Comparison of ENCODE assay signal across 1 cellular context in genomic region chr19:49875801-49876421, GRCh38.
TF ChIP-seq lines count a peak whose summit lies in the region.

No MANE protein-coding gene starts in this region.

TF ChIP-seq in HepG2, 621 proteins besides CTCF, POLR2A, EP300 and RAD21 (continued from another document and continues in another):
- TF ChIP-seq, protein P1, sequence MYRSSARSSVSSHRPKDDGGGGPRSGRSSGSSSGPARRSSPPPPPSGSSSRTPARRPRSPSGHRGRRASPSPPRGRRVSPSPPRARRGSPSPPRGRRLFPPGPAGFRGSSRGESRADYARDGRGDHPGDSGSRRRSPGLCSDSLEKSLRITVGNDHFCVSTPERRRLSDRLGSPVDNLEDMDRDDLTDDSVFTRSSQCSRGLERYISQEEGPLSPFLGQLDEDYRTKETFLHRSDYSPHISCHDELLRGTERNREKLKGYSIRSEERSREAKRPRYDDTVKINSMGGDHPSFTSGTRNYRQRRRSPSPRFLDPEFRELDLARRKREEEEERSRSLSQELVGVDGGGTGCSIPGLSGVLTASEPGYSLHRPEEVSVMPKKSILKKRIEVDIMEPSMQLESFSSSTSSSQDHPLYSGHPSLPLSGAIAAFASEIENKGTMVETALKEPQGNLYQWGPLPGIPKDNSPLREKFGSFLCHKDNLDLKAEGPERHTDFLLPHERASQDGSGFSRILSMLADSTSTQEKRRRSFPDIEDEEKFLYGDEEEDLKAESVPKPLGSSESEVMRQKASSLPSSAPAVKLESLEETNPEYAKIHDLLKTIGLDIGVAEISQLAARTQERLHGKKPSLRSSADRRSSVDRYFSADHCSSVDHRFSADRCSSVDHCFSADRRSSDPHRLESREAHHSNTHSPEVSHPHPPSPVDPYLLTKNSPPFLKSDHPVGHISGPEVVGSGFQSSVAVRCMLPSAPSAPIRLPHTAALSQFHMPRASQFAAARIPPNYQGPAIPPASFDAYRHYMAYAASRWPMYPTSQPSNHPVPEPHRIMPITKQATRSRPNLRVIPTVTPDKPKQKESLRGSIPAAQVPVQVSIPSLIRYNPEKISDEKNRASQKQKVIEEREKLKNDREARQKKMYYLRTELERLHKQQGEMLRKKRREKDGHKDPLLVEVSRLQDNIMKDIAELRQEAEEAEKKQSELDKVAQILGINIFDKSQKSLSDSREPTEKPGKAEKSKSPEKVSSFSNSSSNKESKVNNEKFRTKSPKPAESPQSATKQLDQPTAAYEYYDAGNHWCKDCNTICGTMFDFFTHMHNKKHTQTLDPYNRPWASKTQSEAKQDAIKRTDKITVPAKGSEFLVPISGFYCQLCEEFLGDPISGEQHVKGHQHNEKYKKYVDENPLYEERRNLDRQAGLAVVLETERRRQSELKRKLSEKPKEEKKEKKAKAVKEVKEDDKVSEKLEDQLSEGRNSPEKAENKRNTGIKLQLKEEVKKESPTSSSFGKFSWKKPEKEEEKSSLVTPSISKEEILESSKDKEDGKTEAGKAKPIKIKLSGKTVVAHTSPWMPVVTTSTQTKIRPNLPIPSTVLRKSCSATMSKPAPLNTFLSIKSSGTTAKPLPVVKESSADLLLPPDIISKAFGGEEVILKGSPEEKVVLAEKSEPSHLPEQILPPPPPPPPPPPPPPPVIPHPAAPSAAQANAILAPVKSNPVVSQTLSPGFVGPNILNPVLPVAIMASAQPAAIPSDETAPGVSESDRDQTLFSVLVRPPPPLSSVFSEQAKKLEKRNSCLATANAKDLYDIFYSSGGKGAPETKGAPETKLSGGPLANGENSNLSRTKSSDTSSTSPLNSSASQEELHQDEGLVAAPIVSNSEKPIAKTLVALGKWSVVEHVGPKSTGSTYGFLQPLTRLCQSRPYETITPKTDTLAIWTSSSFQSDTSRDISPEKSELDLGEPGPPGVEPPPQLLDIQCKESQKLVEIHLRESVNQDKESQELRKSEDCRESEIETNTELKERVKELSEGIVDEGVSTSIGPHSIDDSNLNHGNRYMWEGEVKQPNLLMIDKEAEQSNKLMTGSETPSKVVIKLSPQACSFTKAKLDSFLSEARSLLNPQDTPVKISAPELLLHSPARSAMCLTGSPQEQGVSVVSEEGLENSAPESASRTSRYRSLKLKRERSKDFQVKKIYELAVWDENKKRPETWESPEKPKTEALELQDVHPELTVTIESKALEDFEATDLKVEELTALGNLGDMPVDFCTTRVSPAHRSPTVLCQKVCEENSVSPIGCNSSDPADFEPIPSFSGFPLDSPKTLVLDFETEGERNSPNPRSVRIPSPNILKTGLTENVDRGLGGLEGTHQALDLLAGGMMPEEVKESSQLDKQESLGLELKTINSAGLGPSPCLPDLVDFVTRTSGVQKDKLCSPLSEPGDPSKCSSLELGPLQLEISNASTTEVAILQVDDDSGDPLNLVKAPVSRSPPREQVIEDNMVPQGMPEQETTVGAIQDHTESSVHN (CRISPR knock-in tag; IDR thresholded peaks at IDR 0.05), result 0 out of 2 replicates have a peak, but pooled peaks have one; percentile 30
- TF ChIP-seq ZKSCAN1 (IDR thresholded peaks at IDR 0.05; ENCODE audit: low read length) (no peak), RFX1 (IDR thresholded peaks at IDR 0.05) (no peak), ZBTB20 (CRISPR knock-in tag; IDR thresholded peaks at IDR 0.05; ENCODE audit: borderline replicate concordance, low read depth) (no peak), KMT2B (CRISPR knock-in tag; IDR thresholded peaks at IDR 0.05) (peak; percentile 35; the same call in 1 of the 2 replicates), POLR2G (IDR thresholded peaks at IDR 0.05; ENCODE audit: low read depth, low read length) (peak; percentile 56; the same call in 1 of the 2 replicates), ATF1 (CRISPR knock-in tag; IDR thresholded peaks at IDR 0.05) (no peak), ZNF350 (CRISPR knock-in tag; IDR thresholded peaks at IDR 0.05; ENCODE audit: borderline replicate concordance, low read depth) (no peak; the same call in 1 of the 2 replicates), ELF4 (CRISPR knock-in tag; IDR thresholded peaks at IDR 0.05; ENCODE audit: borderline replicate concordance) (no peak), ZNF564 (CRISPR knock-in tag; IDR thresholded peaks at IDR 0.05) (no peak), FOXC1 (CRISPR knock-in tag; IDR thresholded peaks at IDR 0.05; ENCODE audit: borderline replicate concordance) (no peak), ZNF468 (CRISPR knock-in tag; IDR thresholded peaks at IDR 0.05) (no peak), CAMTA2 (CRISPR knock-in tag; IDR thresholded peaks at IDR 0.05; ENCODE audit: borderline replicate concordance) (no peak), SP5 (CRISPR knock-in tag; IDR thresholded peaks at IDR 0.05; ENCODE audit: borderline replicate concordance, low read depth) (no peak), SOX5 (CRISPR knock-in tag; IDR thresholded peaks at IDR 0.05; ENCODE audit: borderline replicate concordance) (no peak; the same call in 1 of the 2 replicates), TFDP1 (CRISPR knock-in tag; IDR thresholded peaks at IDR 0.05; ENCODE audit: borderline replicate concordance) (no peak), SMARCC2 (IDR thresholded peaks at IDR 0.05) (no peak), POLR2AphosphoS2 (IDR thresholded peaks at IDR 0.05; ENCODE audit: low read depth, low read length) (no peak), ZNF234 (CRISPR knock-in tag; conservative IDR thresholded peaks at IDR 0.05) (no peak), ZSCAN20 (CRISPR knock-in tag; IDR thresholded peaks at IDR 0.05; ENCODE audit: borderline replicate concordance) (0 out of 2 replicates have a peak, but pooled peaks have one; percentile 52), TGIF2 (CRISPR knock-in tag; IDR thresholded peaks at IDR 0.05) (no peak), FOSL1 (CRISPR knock-in tag; IDR thresholded peaks at IDR 0.05; ENCODE audit: borderline replicate concordance) (no peak), CEBPZ (IDR thresholded peaks at IDR 0.05; ENCODE audit: low read length) (no peak), ZSCAN25 (CRISPR knock-in tag; IDR thresholded peaks at IDR 0.05) (no peak), TSC22D2 (CRISPR knock-in tag; IDR thresholded peaks at IDR 0.05; ENCODE audit: borderline replicate concordance) (no peak), AGO1 (IDR thresholded peaks at IDR 0.05; ENCODE audit: low read depth, low read length, poor library complexity, severe bottlenecking) (peak; percentile 58), CBX2 (IDR thresholded peaks at IDR 0.05; ENCODE audit: low read depth, low read length) (no peak), CBX2 (CRISPR knock-in tag; IDR thresholded peaks at IDR 0.05; ENCODE audit: low read depth) (no peak), REPIN1 (CRISPR knock-in tag; IDR thresholded peaks at IDR 0.05; ENCODE audit: borderline replicate concordance, low read depth) (no peak), ZNF841 (CRISPR knock-in tag; IDR thresholded peaks at IDR 0.05; ENCODE audit: borderline replicate concordance) (no peak), NR2F6 (IDR thresholded peaks at IDR 0.05) (no peak), NR2F6 (CRISPR knock-in tag; IDR thresholded peaks at IDR 0.05) (no peak), MAZ (IDR thresholded peaks at IDR 0.05; ENCODE audit: borderline replicate concordance, low read depth, low read length) (no peak), MAZ (CRISPR knock-in tag; IDR thresholded peaks at IDR 0.05; ENCODE audit: low read depth) (no peak), FOXK2 (IDR thresholded peaks at IDR 0.05) (no peak), NONO (IDR thresholded peaks at IDR 0.05) (no peak), NONO (CRISPR knock-in tag; conservative IDR thresholded peaks at IDR 0.05) (no peak), ZNF441 (CRISPR knock-in tag; IDR thresholded peaks at IDR 0.05; ENCODE audit: borderline replicate concordance) (0 out of 2 replicates have a peak, but pooled peaks have one; percentile 28), KMT2A (CRISPR knock-in tag; IDR thresholded peaks at IDR 0.05) (0 out of 2 replicates have a peak, but pooled peaks have one; percentile 37), HDAC1 (CRISPR knock-in tag; IDR thresholded peaks at IDR 0.05) (no peak), PHB2 (IDR thresholded peaks at IDR 0.05; ENCODE audit: partially characterized antibody) (no peak), ZBTB7B (CRISPR knock-in tag; IDR thresholded peaks at IDR 0.05) (peak; percentile 86), MAFF (IDR thresholded peaks at IDR 0.05; ENCODE audit: low read depth, low read length) (no peak), NR0B2 (CRISPR knock-in tag; IDR thresholded peaks at IDR 0.05) (no peak), SCMH1 (CRISPR knock-in tag; IDR thresholded peaks at IDR 0.05; ENCODE audit: borderline replicate concordance) (no peak), NR1H2 (CRISPR knock-in tag; IDR thresholded peaks at IDR 0.05; ENCODE audit: borderline replicate concordance, low read depth) (0 out of 2 replicates have a peak, but pooled peaks have one; percentile 36), DR1 (CRISPR knock-in tag; IDR thresholded peaks at IDR 0.05) (no peak), ZNF383 (CRISPR knock-in tag; IDR thresholded peaks at IDR 0.05; ENCODE audit: borderline replicate concordance) (no peak), RXRA (CRISPR knock-in tag; IDR thresholded peaks at IDR 0.05) (no peak), RXRB (CRISPR knock-in tag; IDR thresholded peaks at IDR 0.05; ENCODE audit: borderline replicate concordance) (no peak), HOXA9 (CRISPR knock-in tag; IDR thresholded peaks at IDR 0.05; ENCODE audit: borderline replicate concordance) (no peak), GABPB1 (CRISPR knock-in tag; IDR thresholded peaks at IDR 0.05) (peak; percentile 92; the same call in 1 of the 2 replicates)
- TF ChIP-seq, protein P2, sequence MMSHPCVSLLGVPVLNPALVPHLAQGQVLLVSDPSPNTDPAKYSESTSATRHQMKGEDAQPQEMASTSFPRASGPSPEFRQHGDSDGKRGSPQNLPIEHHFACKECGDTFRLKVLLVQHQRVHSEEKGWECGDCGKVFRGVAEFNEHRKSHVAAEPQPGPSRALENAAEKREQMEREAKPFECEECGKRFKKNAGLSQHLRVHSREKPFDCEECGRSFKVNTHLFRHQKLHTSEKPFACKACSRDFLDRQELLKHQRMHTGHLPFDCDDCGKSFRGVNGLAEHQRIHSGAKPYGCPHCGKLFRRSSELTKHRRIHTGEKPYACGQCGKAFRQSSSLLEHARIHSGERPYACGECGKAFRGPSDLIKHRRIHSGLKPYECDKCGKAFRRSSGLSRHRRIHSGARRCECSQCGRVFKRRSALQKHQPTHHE (CRISPR knock-in tag; IDR thresholded peaks at IDR 0.05; ENCODE audit: borderline replicate concordance), result no peak
- TF ChIP-seq, protein P3, sequence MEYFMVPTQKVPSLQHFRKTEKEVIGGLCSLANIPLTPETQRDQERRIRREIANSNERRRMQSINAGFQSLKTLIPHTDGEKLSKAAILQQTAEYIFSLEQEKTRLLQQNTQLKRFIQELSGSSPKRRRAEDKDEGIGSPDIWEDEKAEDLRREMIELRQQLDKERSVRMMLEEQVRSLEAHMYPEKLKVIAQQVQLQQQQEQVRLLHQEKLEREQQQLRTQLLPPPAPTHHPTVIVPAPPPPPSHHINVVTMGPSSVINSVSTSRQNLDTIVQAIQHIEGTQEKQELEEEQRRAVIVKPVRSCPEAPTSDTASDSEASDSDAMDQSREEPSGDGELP (IDR thresholded peaks at IDR 0.05; ENCODE audit: borderline replicate concordance, low read depth), result no peak
- TF ChIP-seq, protein P4, sequence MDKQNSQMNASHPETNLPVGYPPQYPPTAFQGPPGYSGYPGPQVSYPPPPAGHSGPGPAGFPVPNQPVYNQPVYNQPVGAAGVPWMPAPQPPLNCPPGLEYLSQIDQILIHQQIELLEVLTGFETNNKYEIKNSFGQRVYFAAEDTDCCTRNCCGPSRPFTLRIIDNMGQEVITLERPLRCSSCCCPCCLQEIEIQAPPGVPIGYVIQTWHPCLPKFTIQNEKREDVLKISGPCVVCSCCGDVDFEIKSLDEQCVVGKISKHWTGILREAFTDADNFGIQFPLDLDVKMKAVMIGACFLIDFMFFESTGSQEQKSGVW (CRISPR knock-in tag; IDR thresholded peaks at IDR 0.05; ENCODE audit: borderline replicate concordance), result no peak
- TF ChIP-seq, protein P5, sequence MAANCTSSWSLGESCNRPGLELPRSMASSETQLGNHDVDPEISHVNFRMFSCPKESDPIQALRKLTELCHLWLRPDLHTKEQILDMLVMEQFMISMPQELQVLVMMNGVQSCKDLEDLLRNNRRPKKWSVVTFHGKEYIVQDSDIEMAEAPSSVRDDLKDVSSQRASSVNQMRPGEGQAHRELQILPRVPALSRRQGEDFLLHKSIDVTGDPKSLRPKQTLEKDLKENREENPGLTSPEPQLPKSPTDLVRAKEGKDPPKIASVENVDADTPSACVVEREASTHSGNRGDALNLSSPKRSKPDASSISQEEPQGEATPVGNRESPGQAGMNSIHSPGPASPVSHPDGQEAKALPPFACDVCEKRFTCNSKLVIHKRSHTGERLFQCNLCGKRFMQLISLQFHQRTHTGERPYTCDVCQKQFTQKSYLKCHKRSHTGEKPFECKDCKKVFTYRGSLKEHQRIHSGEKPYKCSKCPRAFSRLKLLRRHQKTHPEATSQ (CRISPR knock-in tag; IDR thresholded peaks at IDR 0.05; ENCODE audit: borderline replicate concordance), result no peak
